Comparison of ENCODE assay signal across 8 cellular contexts in the genomic region with DNA sequence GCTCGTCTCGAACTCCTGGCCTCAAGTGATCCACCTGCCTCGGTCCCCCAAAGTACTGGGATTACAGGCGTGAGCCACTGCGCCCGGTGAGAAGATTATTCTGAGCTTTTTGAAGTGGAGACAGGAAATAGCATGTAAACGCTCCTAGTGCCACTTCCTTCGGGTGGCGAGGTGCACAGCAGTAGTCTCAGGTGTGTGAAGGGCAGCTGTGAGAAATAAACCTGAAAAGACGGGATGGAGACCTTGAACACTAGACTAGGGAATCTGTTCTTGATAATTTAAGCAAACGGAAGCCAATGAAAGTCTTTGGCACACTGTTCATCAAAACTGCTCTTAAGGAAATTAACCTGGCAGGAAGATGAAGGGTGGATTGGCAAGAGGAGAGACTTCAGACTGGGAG. TPM values are rescaled to one million over a fixed set of nuclear protein-coding genes. Genes with fewer than 3 reads are reported as not detected.
DNase-seq lines count a peak whose midpoint lies in the region; ATAC-seq and TF ChIP-seq lines count a peak whose summit lies in the region.

No MANE protein-coding gene starts in this region.

- H3K4me1 Mint-ChIP-seq in activated naive CD4-positive, alpha-beta T cell treated with anti-CD3 and anti-CD28 coated beads, Interleukin-2, amount 10 ng/mL, durations not matched to agents 7 days and 5 days: peaks cover 15% of the 10 kb centered on the region

- peak overlapping the region; percentile 47 for H3K27ac Mint-ChIP-seq in activated naive CD4-positive, alpha-beta T cell treated with anti-CD3 and anti-CD28 coated beads, Interleukin-2, amount 10 ng/mL, durations not matched to agents 7 days and 5 days

- peaks cover 70% of the 10 kb centered on the region for H3K27me3 Mint-ChIP-seq in activated naive CD4-positive, alpha-beta T cell treated with anti-CD3 and anti-CD28 coated beads, Interleukin-2, amount 10 ng/mL, durations not matched to agents 7 days and 5 days

- no peaks in the 10 kb centered on the region for H3K36me3 ChIP-seq in left ventricle myocardium inferior
- no peaks in the 10 kb centered on the region for H3K36me3 ChIP-seq in thymus (ENCODE audit: control insufficient read depth, insufficient read depth)

- TF ChIP-seq CTCF in left ventricle myocardium inferior (IDR thresholded peaks at IDR 0.05; ENCODE audit: borderline replicate concordance): no peak
- TF ChIP-seq CTCF in GM20000 (IDR thresholded peaks at IDR 0.05; ENCODE audit: extremely low read depth, missing control alignments): no peak

- peaks cover 4% of the 10 kb centered on the region for H3K9me3 Mint-ChIP-seq in activated naive CD4-positive, alpha-beta T cell treated with anti-CD3 and anti-CD28 coated beads, Interleukin-2, amount 10 ng/mL, durations not matched to agents 7 days and 5 days

- WGBS in thymus: 22% methylated on average over 11 of the region's 11 CpGs

- intact Hi-C loops in left ventricle myocardium inferior (cut with micrococcal nuclease) (no loop called here), Right ventricle myocardium superior (cut with DNase I) (no loop called here), left colon (cut with DNase I, micrococcal nuclease) (no loop called here)

- peaks cover 59% of the 10 kb centered on the region for H3K27me3 ChIP-seq in left ventricle myocardium inferior (ENCODE audit: low read depth)
- peaks cover 9% of the 10 kb centered on the region for H3K27me3 ChIP-seq in thymus (ENCODE audit: control insufficient read depth, insufficient read depth)

- H3K4me3 ChIP-seq in left ventricle myocardium inferior: peak overlapping the region; percentile 86
- peak overlapping the region; percentile 67 for H3K4me3 ChIP-seq in thymus (ENCODE audit: low read length)

- H3K36me3 Mint-ChIP-seq in activated naive CD4-positive, alpha-beta T cell treated with anti-CD3 and anti-CD28 coated beads, Interleukin-2, amount 10 ng/mL, durations not matched to agents 7 days and 5 days: no peaks in the 10 kb centered on the region

- peak overlapping the region; percentile 79 for H3K4me3 Mint-ChIP-seq in activated naive CD4-positive, alpha-beta T cell treated with anti-CD3 and anti-CD28 coated beads, Interleukin-2, amount 10 ng/mL, durations not matched to agents 7 days and 5 days

- H3K27ac ChIP-seq in left ventricle myocardium inferior (replicated peaks) (no peak overlapping the region), thymus (ENCODE audit: low read depth) (no peak overlapping the region)

- DNase-seq in left ventricle myocardium inferior (no peak), Right ventricle myocardium superior (no peak), left colon (peak in 1 of 2 donors; percentile 9), GM20000 (ENCODE audit: low spot score) (no peak), NCI-H69 (lab: John Stamatoyannopoulos, UW) (no peak)
- peak; percentile 49 for DNase-seq in activated naive CD4-positive, alpha-beta T cell treated with anti-CD3 and anti-CD28 coated beads, Interleukin-2, amount 10 ng/mL, durations not matched to agents 7 days and 5 days

- H3K4me1 ChIP-seq in left ventricle myocardium inferior: peaks cover 15% of the 10 kb centered on the region
- H3K4me1 ChIP-seq in thymus (ENCODE audit: control insufficient read depth, insufficient read depth, low read length): peaks cover 6% of the 10 kb centered on the region

- H3K9me3 ChIP-seq in left ventricle myocardium inferior (replicated peaks): peaks cover 20% of the 10 kb centered on the region
- no peaks in the 10 kb centered on the region for H3K9me3 ChIP-seq in thymus (ENCODE audit: control insufficient read depth)

- no peak for ATAC-seq in Right ventricle myocardium superior (ENCODE audit: poor library complexity)
- peak; percentile 40 for ATAC-seq in left colon
- ATAC-seq in HG02938 (IDR thresholded peaks at IDR 0.05; ENCODE audit: unreplicated experiment): no peak

- CTCF ChIA-PET in activated naive CD4-positive, alpha-beta T cell treated with anti-CD3 and anti-CD28 coated beads, Interleukin-2, amount 10 ng/mL, durations not matched to agents 7 days and 5 days (lab: Charles Lee): no interaction called here

RNA-seq across cellular contexts. Expression of gene PLEKHH2, which starts 0.4 kb away (rescaled TPM):
- total RNA-seq in left ventricle myocardium inferior: 1.3 TPM
- 1.2 TPM for total RNA-seq in Right ventricle myocardium superior
- total RNA-seq in left colon: 1 to 10 TPM; 3.9 to 8.3 TPM
- 1.1 TPM for polyA plus RNA-seq in thymus

RNA-seq across cellular contexts. Expression of gene C1GALT1C1L, which starts 39.6 kb away (rescaled TPM):
- total RNA-seq in left ventricle myocardium inferior: 1.2 TPM
- total RNA-seq in Right ventricle myocardium superior: 1.1 TPM
- under 1 TPM in 1 of 2 donors, not detected in 1; 0.36 TPM for total RNA-seq in left colon
- polyA plus RNA-seq in thymus: 0.48 TPM

RNA-seq across cellular contexts. Expression of gene THADA, which starts 40.8 kb away (rescaled TPM):
- 15.4 TPM for total RNA-seq in left ventricle myocardium inferior
- 14.2 TPM for total RNA-seq in Right ventricle myocardium superior
- total RNA-seq in left colon: 10 to 100 TPM; 18.7 to 20.3 TPM
- polyA plus RNA-seq in thymus: 20.6 TPM
